7 cellular contexts compared by ENCODE assay signal in genomic region chr18:35040988-35041751, GRCh38.
DNase-seq lines count a peak whose midpoint lies in the region; ATAC-seq and TF ChIP-seq lines count a peak whose summit lies in the region.

Gene MAPRE2 (plus strand): TSS chr18:35041413. CDS start chr18:35041540, 127 bp downstream.

- ATAC-seq in GM18508 (IDR thresholded peaks at IDR 0.05; ENCODE audit: insufficient read depth, unreplicated experiment): peak; percentile 48
- peak; percentile 88 for ATAC-seq in HG03025 (IDR thresholded peaks at IDR 0.05; ENCODE audit: low FRiP score, unreplicated experiment)

- in situ Hi-C loops in astrocyte of the spinal cord (cut with HindIII; ENCODE audit: low sequenced_read_pairs): no loop called here

- H3K4me3 ChIP-seq in astrocyte of the spinal cord (ENCODE audit: low read depth, low read length): peak within 1 kb of the TSS; percentile 72
- peak within 1 kb of the TSS; percentile 94 for H3K4me3 ChIP-seq in retinal pigment epithelial cell (ENCODE audit: low read length)

- DNase-seq in NCI-H2081 (lab: John Stamatoyannopoulos, UW) (peak; percentile 98), T1000 (lab: John Stamatoyannopoulos, UW) (peak; percentile 82), astrocyte of the spinal cord (ENCODE audit: low read depth, low spot score) (peak; percentile 98), hippocampal formation (lab: John Stamatoyannopoulos, UW) (peak; percentile 97), retinal pigment epithelial cell (ENCODE audit: low read depth) (peak; percentile 90)

- no peak for TF ChIP-seq CTCF in astrocyte of the spinal cord (IDR thresholded peaks at IDR 0.05; ENCODE audit: low read depth, low read length)
- TF ChIP-seq CTCF in retinal pigment epithelial cell (conservative IDR thresholded peaks at IDR 0.05; ENCODE audit: low read depth, low read length): no peak

Comparison
In these comparisons a context has a peak if more than half of its experiments do, and no peak if none do; other contexts are left out.
1. Peak in every context shown above with its lines: DNase-seq, ATAC-seq and H3K4me3 ChIP-seq.